12 cellular contexts compared by ENCODE assay signal in the genomic region with DNA sequence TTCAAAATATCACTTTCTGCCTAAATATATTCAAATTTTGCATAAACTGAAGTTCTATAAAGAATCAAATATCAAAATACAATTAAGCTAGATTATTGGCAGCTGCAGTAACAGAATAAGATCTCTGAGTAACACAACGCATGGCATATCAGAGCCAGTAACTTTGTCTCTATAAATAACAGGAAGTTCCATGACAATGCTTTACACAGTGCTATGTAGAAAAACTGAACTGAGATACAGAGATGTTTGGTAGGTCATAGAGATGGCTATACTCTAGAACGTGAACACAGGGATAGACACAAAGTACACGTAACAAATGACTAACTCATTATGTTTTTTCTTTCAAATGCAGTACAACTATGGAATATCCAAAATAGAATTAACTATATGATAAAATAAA. TPM values are rescaled to one million over a fixed set of nuclear protein-coding genes. Genes with fewer than 3 reads are reported as not detected.
DNase-seq lines count a peak whose midpoint lies in the region; ATAC-seq, FAIRE-seq and TF ChIP-seq lines count a peak whose summit lies in the region.
"Had no signal": no experiment of that assay in that cellular context is flagged by ENCODE, and none has a peak within 500 bp of the region (broad histone marks: within the 10 kb centered on the region; RNA-seq: fewer than 3 reads in every experiment).

No MANE protein-coding gene starts in this region.

- H3K36me3 ChIP-seq in Karpas-422 (ENCODE audit: insufficient read depth, low read length) (peaks cover 81% of the 10 kb centered on the region), heart left ventricle (peaks cover 0 to 92% (median 63%) of the 10 kb centered on the region in 9 donors)

- H4K20me1 ChIP-seq in Karpas-422 (ENCODE audit: insufficient read depth, low read depth, low read length), result peaks cover 50% of the 10 kb centered on the region

- no peaks in the 10 kb centered on the region for H3K9me3 ChIP-seq in Karpas-422 (ENCODE audit: low read length)
- no peaks in the 10 kb centered on the region for H3K9me3 ChIP-seq in heart left ventricle
- H3K9me3 ChIP-seq: esophagus muscularis mucosa had no signal

- peaks cover 99% of the 10 kb centered on the region for H3K79me2 ChIP-seq in Karpas-422 (ENCODE audit: low read length)

- DNase-seq in CD1c-positive myeloid dendritic cell (ENCODE audit: extremely low spot score), result peak; percentile 62
- no peak for DNase-seq in Karpas-422
- no peak for DNase-seq in heart left ventricle
- no peak for DNase-seq in NCI-H226
- no peak for DNase-seq in posterior cingulate gyrus
- no peak for DNase-seq in D721Med (ENCODE audit: insufficient read length, low spot score)
- DNase-seq in midbrain (lab: John Stamatoyannopoulos, UW), result no peak
- DNase-seq: DMS 273 treated with DMSO at 0.1 percent for 48 hours, NCI-H2107 had no signal

- H3K4me3 ChIP-seq in Karpas-422 (ENCODE audit: low read length) (no peak overlapping the region), heart left ventricle (no peak overlapping the region)
- H3K4me3 ChIP-seq: esophagus muscularis mucosa had no signal

- H3K27me3 ChIP-seq in Karpas-422 (ENCODE audit: low read length) (no peaks in the 10 kb centered on the region), heart left ventricle (no peaks in the 10 kb centered on the region)
- H3K27me3 ChIP-seq: esophagus muscularis mucosa had no signal

- no peak for TF ChIP-seq POLR2A in heart left ventricle (IDR thresholded peaks at IDR 0.05)

- 17 to 26% (median 19%) methylated on average over 3 of the region's 3 CpGs for WGBS in heart left ventricle, 4 donors

- ATAC-seq in GM21381 (IDR thresholded peaks at IDR 0.05; ENCODE audit: unreplicated experiment) (peak; percentile 51), heart left ventricle (peak; percentile 84 to 95 (median 92))
- ATAC-seq: HCT116 had no signal

- no peak overlapping the region for H2AFZ ChIP-seq in Karpas-422 (ENCODE audit: low read length)

- H3K27ac ChIP-seq in Karpas-422 (ENCODE audit: low read length) (peak overlapping the region; percentile 62), heart left ventricle (peak overlapping the region in 4 of 12 donors; percentile 19 to 32 (median 26))
- H3K27ac ChIP-seq: esophagus muscularis mucosa had no signal

- no peak for TF ChIP-seq CTCF in heart left ventricle (IDR thresholded peaks at IDR 0.05)
- no peak for TF ChIP-seq CTCF in D721Med (IDR thresholded peaks at IDR 0.05; ENCODE audit: insufficient read depth, missing control alignments)

- intact Hi-C loops in heart left ventricle (cut with DNase I), result loop anchor here in 2 of 10 donors (5.0 kb wide), 2 partner anchors 47 to 307 kb away; partner anchors contain the start of genes MANBA (in 1 of the 2) and NFKB1 (in 1 of the 2)
- intact Hi-C loops in posterior cingulate gyrus (cut with DNase I), result no loop called here

- no peak overlapping the region for H3K4me2 ChIP-seq in Karpas-422 (ENCODE audit: low read depth, low read length, poor library complexity, severe bottlenecking)

- H3K4me1 ChIP-seq in Karpas-422 (ENCODE audit: low read length), result peaks cover 78% of the 10 kb centered on the region
- peaks cover 10 to 86% (median 67%) of the 10 kb centered on the region in 12 donors for H3K4me1 ChIP-seq in heart left ventricle

- FAIRE-seq in D721Med (lab: Jason Lieb, UNC), result no peak

- H3K9me2 ChIP-seq in Karpas-422 (replicated peaks; ENCODE audit: insufficient read depth, low read length), result no peaks in the 10 kb centered on the region

- no peak overlapping the region for H3K9ac ChIP-seq in Karpas-422 (ENCODE audit: low read length)

RNA-seq across cellular contexts. Expression of gene UBE2D3, which starts 18.2 kb away (rescaled TPM):
- total RNA-seq in Karpas-422 (2014; rRNA removed; shearing (Covaris generic); ENCODE audit: low replicate concordance), result 538 and 600 TPM in 2 replicates
- total RNA-seq in heart left ventricle, result 100 to 1,000 TPM; 216 to 381 (median 258) TPM
- 100 to 1,000 TPM in 1 of 2 donors, 10 to 100 TPM in 1; 87.4 to 351 TPM for polyA plus RNA-seq in heart left ventricle

RNA-seq across cellular contexts. Expression of gene MANBA, which starts 48.4 kb away (rescaled TPM):
- total RNA-seq in Karpas-422 (2014; rRNA removed; shearing (Covaris generic); ENCODE audit: low replicate concordance), result 57.2 and 91.6 TPM in 2 replicates
- total RNA-seq in heart left ventricle, result 10 to 100 TPM; 25.0 to 44.0 (median 36.9) TPM
- 10 to 100 TPM in 1 of 2 donors, 1 to 10 TPM in 1; 6.2 to 16.9 TPM for polyA plus RNA-seq in heart left ventricle

RNA-seq across cellular contexts. Expression of gene CISD2, which starts 59.6 kb away (rescaled TPM):
- total RNA-seq in Karpas-422 (2014; rRNA removed; shearing (Covaris generic); ENCODE audit: low replicate concordance), result 53.8 and 70.3 TPM in 2 replicates
- total RNA-seq in heart left ventricle, result 10 to 100 TPM in 7 of 9 donors, 1 to 10 TPM in 2; 9.0 to 22.3 (median 18.4) TPM
- 10 to 100 TPM; 11.3 to 35.8 TPM for polyA plus RNA-seq in heart left ventricle
